11 cellular contexts compared by ENCODE assay signal in the genomic region with DNA sequence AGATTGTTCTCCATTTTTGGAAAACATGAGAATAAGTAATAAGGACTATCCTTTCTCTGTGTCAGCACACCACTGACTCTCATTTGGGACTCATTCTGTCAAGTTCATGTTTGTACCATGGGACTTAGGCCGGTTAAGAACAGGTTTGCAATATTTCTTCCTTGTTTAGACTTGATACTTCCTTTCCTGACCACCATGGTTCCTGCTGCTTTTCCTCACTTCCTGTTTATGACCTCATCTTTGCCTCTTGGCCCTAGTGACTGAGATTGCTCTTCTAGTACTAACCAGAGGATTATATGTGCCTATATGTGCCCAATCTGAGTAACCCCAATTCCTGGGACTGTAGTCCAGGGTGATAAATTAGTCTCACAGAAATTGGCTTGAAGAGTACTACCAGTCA. TPM values are rescaled to one million over a fixed set of nuclear protein-coding genes. Genes with fewer than 3 reads are reported as not detected.
DNase-seq lines count a peak whose midpoint lies in the region; ATAC-seq, FAIRE-seq and TF ChIP-seq lines count a peak whose summit lies in the region.
"Had no signal": no experiment of that assay in that cellular context is flagged by ENCODE, and none has a peak within 500 bp of the region (broad histone marks: within the 10 kb centered on the region; RNA-seq: fewer than 3 reads in every experiment).

No MANE protein-coding gene starts in this region.

- no peaks in the 10 kb centered on the region for H3K79me2 ChIP-seq in trophoblast cell (ENCODE audit: control insufficient read depth, insufficient read depth, low read length, poor library complexity)

- H2BK12ac ChIP-seq in mesenchymal stem cell (ENCODE audit: low read length in 2 of 2) (peak overlapping the region in 1 of 2 experiments; percentile 42), trophoblast cell (ENCODE audit: low read length) (no peak overlapping the region)

- H3K4me2 ChIP-seq in mesenchymal stem cell (ENCODE audit: low read length, poor library complexity, severe bottlenecking) (no peak overlapping the region), trophoblast cell (ENCODE audit: low read length) (no peak overlapping the region)

- H3K27me3 ChIP-seq in mesenchymal stem cell (ENCODE audit: control insufficient read depth in 1 of 2, insufficient read depth in 1 of 2, low read length in 2 of 2): no peaks in the 10 kb centered on the region
- no peaks in the 10 kb centered on the region for H3K27me3 ChIP-seq in right cardiac atrium (ENCODE audit: control insufficient read depth, insufficient read depth)
- H3K27me3 ChIP-seq in trophoblast cell (ENCODE audit: insufficient read depth, low read length): no peaks in the 10 kb centered on the region

- no peak overlapping the region for H4K12ac ChIP-seq in trophoblast cell (ENCODE audit: low read depth, low read length)

- no peak overlapping the region for H3K18ac ChIP-seq in mesenchymal stem cell (ENCODE audit: low read depth in 1 of 2, low read length in 2 of 2)
- H3K18ac ChIP-seq in trophoblast cell (ENCODE audit: low read length): no peak overlapping the region

- no peak overlapping the region for H2BK15ac ChIP-seq in mesenchymal stem cell (ENCODE audit: low read depth, poor library complexity, severe bottlenecking)

- intact Hi-C loops in right cardiac atrium (cut with DNase I): no loop called here

- no peak overlapping the region for H3K14ac ChIP-seq in mesenchymal stem cell (ENCODE audit: low read length in 2 of 2)
- no peak overlapping the region for H3K14ac ChIP-seq in trophoblast cell (ENCODE audit: low read length)

- FAIRE-seq in H54 (lab: Jason Lieb, UNC): peak; percentile 57
- FAIRE-seq: urothelium cell line had no signal

- H3K23ac ChIP-seq in mesenchymal stem cell (ENCODE audit: low read length in 2 of 2) (no peak overlapping the region), trophoblast cell (ENCODE audit: low read length) (no peak overlapping the region)

- H2AK5ac ChIP-seq in mesenchymal stem cell (ENCODE audit: low read length, severe bottlenecking) (no peak overlapping the region), trophoblast cell (ENCODE audit: low read length) (no peak overlapping the region)

- peak; percentile 36 for ATAC-seq in GM18502 (IDR thresholded peaks at IDR 0.05; ENCODE audit: poor library complexity, unreplicated experiment)
- no peak for ATAC-seq in right cardiac atrium
- ATAC-seq: activated T-cell treated with anti-CD3 and anti-CD28 coated beads, Interleukin-2, amount 50 U/mL, for 72 hours had no signal

- H2AFZ ChIP-seq in mesenchymal stem cell (ENCODE audit: low read depth, low read length) (no peak overlapping the region), trophoblast cell (ENCODE audit: insufficient read depth, low read length, poor library complexity) (no peak overlapping the region)

- DNase-seq in H54 (ENCODE audit: insufficient read length, low spot score): no peak
- DNase-seq in OCI-M1 (lab: John Stamatoyannopoulos, UW): peak; percentile 20
- DNase-seq in mesenchymal stem cell: peak; percentile 56
- no peak for DNase-seq in NCI-H1417 (lab: John Stamatoyannopoulos, UW)
- no peak for DNase-seq in right cardiac atrium
- no peak for DNase-seq in trophoblast cell
- DNase-seq: activated T-cell treated with anti-CD3 and anti-CD28 coated beads, Interleukin-2, amount 50 U/mL, for 72 hours; DMS 273 treated with DMSO at 0.1 percent for 48 hours; left ventricle myocardium inferior had no signal

- H3K9ac ChIP-seq in mesenchymal stem cell (ENCODE audit: low read length): no peak overlapping the region
- no peak overlapping the region for H3K9ac ChIP-seq in trophoblast cell (ENCODE audit: low read length)

- H2BK120ac ChIP-seq in mesenchymal stem cell (ENCODE audit: low read depth, low read length) (no peak overlapping the region), trophoblast cell (ENCODE audit: insufficient read depth, low read length, poor library complexity) (no peak overlapping the region)

- H4K91ac ChIP-seq in mesenchymal stem cell (ENCODE audit: low read length) (no peak overlapping the region), trophoblast cell (ENCODE audit: low read depth, low read length) (no peak overlapping the region)

- 9% methylated on average over 1 of the region's 1 CpG for WGBS in mesenchymal stem cell
- 59% methylated on average over 1 of the region's 1 CpG for WGBS in right cardiac atrium
- WGBS in trophoblast cell (ENCODE audit: extremely low coverage, insufficient coverage, insufficient read length): no CpG with 5 or more reads among the region's 1 CpG

- H3K27ac ChIP-seq in mesenchymal stem cell (ENCODE audit: low read length, poor library complexity, severe bottlenecking) (no peak overlapping the region), right cardiac atrium (ENCODE audit: low read length) (no peak overlapping the region), trophoblast cell (ENCODE audit: low read depth, low read length) (no peak overlapping the region)
- H3K27ac ChIP-seq: left ventricle myocardium inferior had no signal

- H3K79me1 ChIP-seq in mesenchymal stem cell (replicated peaks; ENCODE audit: low read length, poor library complexity, severe bottlenecking) (no peaks in the 10 kb centered on the region), trophoblast cell (ENCODE audit: low read length) (no peaks in the 10 kb centered on the region)

- H3K4ac ChIP-seq in mesenchymal stem cell (ENCODE audit: low read depth in 1 of 2, low read length in 2 of 2) (no peak overlapping the region), trophoblast cell (ENCODE audit: low read depth, low read length) (no peak overlapping the region)

- H3K9me3 ChIP-seq in mesenchymal stem cell (ENCODE audit: control insufficient read depth, low read length) (no peaks in the 10 kb centered on the region), right cardiac atrium (ENCODE audit: control insufficient read depth, low read length) (no peaks in the 10 kb centered on the region), trophoblast cell (ENCODE audit: insufficient read depth, low read depth, low read length) (no peaks in the 10 kb centered on the region)
- H3K9me3 ChIP-seq: left ventricle myocardium inferior had no signal

- no peak overlapping the region for H4K8ac ChIP-seq in mesenchymal stem cell (ENCODE audit: low read length)
- no peak overlapping the region for H4K8ac ChIP-seq in trophoblast cell (ENCODE audit: low read depth, low read length)

- no peaks in the 10 kb centered on the region for H3K36me3 ChIP-seq in mesenchymal stem cell (ENCODE audit: control insufficient read depth in 1 of 2, insufficient read depth in 2 of 2, low read depth in 1 of 2, low read length in 2 of 2)
- H3K36me3 ChIP-seq in trophoblast cell (ENCODE audit: control insufficient read depth in 1 of 2, insufficient read depth in 2 of 2, low read length in 2 of 2): no peaks in the 10 kb centered on the region
- H3K36me3 ChIP-seq: left ventricle myocardium inferior had no signal

- H3K4me1 ChIP-seq in mesenchymal stem cell (ENCODE audit: control insufficient read depth, insufficient read depth, low read depth, low read length) (peaks cover 2% of the 10 kb centered on the region), right cardiac atrium (ENCODE audit: control insufficient read depth, insufficient read depth, low read length) (no peaks in the 10 kb centered on the region), trophoblast cell (ENCODE audit: control insufficient read depth in 1 of 2, insufficient read depth in 2 of 2, low read length in 2 of 2) (no peaks in the 10 kb centered on the region)
- H3K4me1 ChIP-seq: left ventricle myocardium inferior had no signal

- no peak overlapping the region for H3K4me3 ChIP-seq in mesenchymal stem cell (ENCODE audit: insufficient read depth in 1 of 2, low read depth in 1 of 2, low read length in 2 of 2)
- H3K4me3 ChIP-seq in right cardiac atrium (ENCODE audit: low read length): no peak overlapping the region
- H3K4me3 ChIP-seq in trophoblast cell (ENCODE audit: low read depth, low read length): no peak overlapping the region
- H3K4me3 ChIP-seq: left ventricle myocardium inferior had no signal

- no peak for TF ChIP-seq POLR2A in H54 (IDR thresholded peaks at IDR 0.05; ENCODE audit: low read depth, low read length)

- H2BK5ac ChIP-seq in mesenchymal stem cell (ENCODE audit: low read depth, low read length, poor library complexity, severe bottlenecking) (no peak overlapping the region), trophoblast cell (ENCODE audit: low read depth, low read length, poor library complexity) (no peak overlapping the region)

RNA-seq across cellular contexts. Expression of a gene that starts 32.5 kb away (rescaled TPM):
- polyA plus RNA-seq in mesenchymal stem cell (2013, experiment 1 of 2): 23.3 TPM
- polyA plus RNA-seq in mesenchymal stem cell (2013, experiment 2 of 2): 25.7 TPM
- 10 to 100 TPM; 37.6 to 48.7 (median 41.6) TPM for total RNA-seq in right cardiac atrium
- polyA plus RNA-seq in right cardiac atrium: 29.0 TPM
- polyA plus RNA-seq in trophoblast cell (2013): 58.6 and 65.6 TPM in 2 replicates

RNA-seq across cellular contexts. Expression of a gene that starts 42.4 kb away (rescaled TPM):
- 19.8 TPM for polyA plus RNA-seq in mesenchymal stem cell (2013, experiment 1 of 2)
- polyA plus RNA-seq in mesenchymal stem cell (2013, experiment 2 of 2): 20.5 TPM
- total RNA-seq in right cardiac atrium: 10 to 100 TPM; 25.3 to 28.2 (median 27.1) TPM
- polyA plus RNA-seq in right cardiac atrium: 14.5 TPM
- 32.7 and 33.0 TPM in 2 replicates for polyA plus RNA-seq in trophoblast cell (2013)

Comparison
In these comparisons a context has a peak if more than half of its experiments do, and no peak if none do; other contexts are left out.
1. DNase-seq: peak in OCI-M1 (single experiment) and mesenchymal stem cell (single experiment); none in H54 (single experiment), NCI-H1417 (0 of 3), right cardiac atrium (0 of 3) and trophoblast cell (0 of 2).